In the genomic region with DNA sequence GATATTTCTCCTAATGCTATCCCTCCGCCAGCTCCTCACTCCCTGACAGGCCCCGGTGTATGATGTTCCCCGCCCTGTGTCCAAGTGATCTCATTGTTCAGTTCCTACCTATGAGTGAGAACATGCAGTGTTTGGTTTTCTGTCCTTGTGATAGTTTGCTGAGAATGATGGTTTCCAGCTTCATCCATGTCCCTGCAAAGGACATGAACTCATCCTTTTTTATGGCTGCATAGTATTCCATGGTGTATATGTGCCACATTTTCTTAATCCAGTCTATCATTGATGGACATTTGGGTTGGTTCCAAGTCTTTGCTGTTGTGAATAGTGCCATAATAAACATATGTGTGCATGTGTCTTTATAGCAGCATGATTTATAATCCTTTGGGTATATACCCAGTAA, we compare ENCODE assay signal across 4 cellular contexts.
DNase-seq lines count a peak whose midpoint lies in the region; ATAC-seq, FAIRE-seq and TF ChIP-seq lines count a peak whose summit lies in the region.
"Not testable (repeated sequence)": the region's sequence is repeated elsewhere in the genome, so short reads cannot be mapped to it uniquely, and the experiment has no call there.

No MANE protein-coding gene starts in this region.

- CTCF ChIA-PET in A549 (lab: Yijun Ruan, JAX), result interaction anchor here (1.3 kb wide), 1 partner anchor 44 kb away, joined by 3 read pairs; no protein-coding TSS in a partner anchor
- CTCF ChIA-PET in HEK293 (lab: Yijun Ruan, JAX), result interaction anchor here (0.6 kb wide), 1 partner anchor 1793 kb away, joined by 3 read pairs; no protein-coding TSS in a partner anchor

- peaks cover 9 to 29% (median 21%) of the 10 kb centered on the region in 4 donors for H3K4me1 Mint-ChIP-seq in CD4-positive, CD25-positive, alpha-beta regulatory T cell
- not testable (repeated sequence) for H3K4me1 Mint-ChIP-seq in T-helper 17 cell

- not testable (repeated sequence) for TF ChIP-seq POLR2A in A549 (IDR thresholded peaks at IDR 0.05; ENCODE audit: low read length)

- not testable (repeated sequence) for ATAC-seq in A549; CD4-positive, CD25-positive, alpha-beta regulatory T cell (ENCODE audit: low read depth in 2 of 2); T-helper 17 cell

- H3K36me3 ChIP-seq in CD4-positive, CD25-positive, alpha-beta regulatory T cell (ENCODE audit: control insufficient read depth, insufficient read depth, low read length); HEK293 (ENCODE audit: control insufficient read depth in 2 of 2, insufficient read depth in 1 of 2, low read length in 2 of 2): not testable (repeated sequence)

- H3K27ac Mint-ChIP-seq in CD4-positive, CD25-positive, alpha-beta regulatory T cell, result peak overlapping the region in 2 of 3 donors; percentile 51 to 78
- peak overlapping the region; percentile 55 for H3K27ac Mint-ChIP-seq in T-helper 17 cell

- H3K4me3 Mint-ChIP-seq in CD4-positive, CD25-positive, alpha-beta regulatory T cell; T-helper 17 cell: not testable (repeated sequence)

- not testable (repeated sequence) for H3K4me2 ChIP-seq in A549

- H3K27me3 Mint-ChIP-seq in CD4-positive, CD25-positive, alpha-beta regulatory T cell; T-helper 17 cell: not testable (repeated sequence)

- DNase-seq in A549 (ENCODE audit: low read depth in 1 of 2, low spot score in 1 of 2); CD4-positive, CD25-positive, alpha-beta regulatory T cell; T-helper 17 cell: not testable (repeated sequence)

- H3K9me3 ChIP-seq in A549, result peaks cover 17% of the 10 kb centered on the region
- H3K9me3 ChIP-seq in CD4-positive, CD25-positive, alpha-beta regulatory T cell (ENCODE audit: control insufficient read depth in 2 of 2, low read length in 2 of 2), result peaks cover 9 to 12% of the 10 kb centered on the region in 2 experiments
- H3K9me3 ChIP-seq in HEK293 (ENCODE audit: control insufficient read depth, insufficient read depth, low read depth, low read length); T-helper 17 cell (ENCODE audit: control insufficient read depth, low read length, poor library complexity, severe bottlenecking): not testable (repeated sequence)

- H3K36me3 Mint-ChIP-seq in CD4-positive, CD25-positive, alpha-beta regulatory T cell, result peaks cover 28% of the 10 kb centered on the region
- peaks cover 13% of the 10 kb centered on the region for H3K36me3 Mint-ChIP-seq in T-helper 17 cell (ENCODE audit: low read depth)

- WGBS in A549 (ENCODE audit: missing lambda C conversion rate), result 91% methylated on average over 3 of the region's 3 CpGs

- not testable (repeated sequence) for FAIRE-seq in A549 (lab: Jason Lieb, UNC)

- TF ChIP-seq RAD21 in A549 (conservative IDR thresholded peaks at IDR 0.05 in 1 of 2, IDR thresholded peaks at IDR 0.05 in 1 of 2), result not testable (repeated sequence)

- not testable (repeated sequence) for TF ChIP-seq CTCF in A549 (IDR thresholded peaks at IDR 0.05); HEK293 (tag by site-specific recombination; IDR thresholded peaks at IDR 0.05)

- H3K9me3 Mint-ChIP-seq in CD4-positive, CD25-positive, alpha-beta regulatory T cell, result peaks cover 0 to 32% (median 6%) of the 10 kb centered on the region in 7 donors

- POLR2A ChIA-PET in A549 (lab: Yijun Ruan, JAX), result interaction anchor here (0.6 kb wide), 1 partner anchor 27 kb away, joined by 4 read pairs; no protein-coding TSS in a partner anchor
- POLR2A ChIA-PET in HEK293 (lab: Yijun Ruan, JAX), result not testable (repeated sequence)

- H3K4me1 ChIP-seq in A549, result peaks cover 19% of the 10 kb centered on the region
- not testable (repeated sequence) for H3K4me1 ChIP-seq in CD4-positive, CD25-positive, alpha-beta regulatory T cell (ENCODE audit: control insufficient read depth, insufficient read depth, low read length, poor library complexity, severe bottlenecking); HEK293 (ENCODE audit: control insufficient read depth, insufficient read depth, low read length)

- H3K4me3 ChIP-seq in A549; CD4-positive, CD25-positive, alpha-beta regulatory T cell (ENCODE audit: low read depth, low read length); HEK293 (ENCODE audit: low read depth, low read length): not testable (repeated sequence)

- H3K27ac ChIP-seq in A549; CD4-positive, CD25-positive, alpha-beta regulatory T cell (ENCODE audit: insufficient read depth, low read length, poor library complexity, severe bottlenecking); HEK293 (ENCODE audit: extremely low read depth, low read depth, low read length): not testable (repeated sequence)

- not testable (repeated sequence) for H3K27me3 ChIP-seq in CD4-positive, CD25-positive, alpha-beta regulatory T cell (ENCODE audit: control insufficient read depth, insufficient read depth, low read length)

- TF ChIP-seq EP300 in A549 (IDR thresholded peaks at IDR 0.05), result not testable (repeated sequence)

TF ChIP-seq in A549, 52 proteins besides CTCF, POLR2A, EP300 and RAD21:
- 0 out of 2 replicates have a peak, but pooled peaks have one; percentile 67 for TF ChIP-seq KDM1A (IDR thresholded peaks at IDR 0.05; ENCODE audit: low read depth)

TF ChIP-seq in HEK293, 187 proteins besides CTCF, POLR2A, EP300 and RAD21:
- peak; percentile 96 for TF ChIP-seq ZNF146 (tag by site-specific recombination; IDR thresholded peaks at IDR 0.05)
TF ChIP-seq in HEK293: peak in this region for 1; not testable (repeated sequence) for 186.
